In the genomic region with DNA sequence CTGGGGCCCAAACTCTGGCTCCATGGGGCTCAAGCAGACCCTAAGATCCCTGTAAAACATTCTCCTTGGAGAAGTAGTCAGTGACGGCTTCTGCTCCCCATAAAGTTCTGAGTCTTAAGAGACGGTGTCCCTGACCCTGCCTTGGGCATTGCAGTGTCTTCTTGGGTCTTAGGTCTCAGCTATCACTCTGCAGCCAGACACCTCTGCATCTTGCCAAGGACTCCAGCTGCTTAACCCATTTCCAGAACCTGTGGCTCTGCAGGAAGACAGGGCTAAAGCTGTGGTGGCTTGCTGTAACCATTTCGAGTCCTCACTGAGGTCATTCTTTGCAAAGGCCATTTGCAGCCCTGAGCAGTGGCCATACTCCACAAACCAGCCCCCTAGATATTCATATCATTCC, we compare ENCODE assay signal across 25 cellular contexts.
"Had no signal": no experiment of that assay in that cellular context is flagged by ENCODE, and none has a peak within 500 bp of the region (broad histone marks: within the 10 kb centered on the region; RNA-seq: fewer than 3 reads in every experiment).

No MANE protein-coding gene starts in this region.

- DNase-seq: heart right ventricle; islet precursor cell; left ventricle myocardium inferior; mesendoderm; midbrain; mucosa of descending colon; naive thymus-derived CD4-positive, alpha-beta T cell; nucleus accumbens; pancreas; right lobe of liver; stimulated activated CD4-positive, alpha-beta T cell treated with anti-CD3 and anti-CD28 coated beads, Interleukin-15, amount 100 ng/mL, for 24 hours; stimulated activated CD4-positive, alpha-beta T cell treated with anti-CD3 and anti-CD28 coated beads, Interleukin-2, amount 100 ng/mL, for 24 hours; stimulated activated CD4-positive, alpha-beta T cell treated with anti-CD3 and anti-CD28 coated beads, Interleukin-4, amount 100 ng/mL, for 1 hour; stimulated activated naive B cell treated with anti-CD40 and anti-IgM and Interleukin-4, amounts not matched to agents 10 μg/mL and 1 μg/mL and 100 μg/mL, for 72 hours; stimulated activated naive CD8-positive, alpha-beta T cell treated with anti-CD3 and anti-CD28 coated beads, Interleukin-15, Interleukin-2, amounts not matched to agents 100 U/mL and 50 U/mL, for 24 hours; stomach; testis; tibial artery; trophoblast cell; upper lobe of right lung had no signal

- H3K27me3 ChIP-seq: heart right ventricle, hepatocyte, pancreas, right lobe of liver, stomach, testis, tibial artery, upper lobe of right lung had no signal

- H3K27ac ChIP-seq: heart right ventricle, hepatocyte, left ventricle myocardium inferior, pancreas, prostate gland, right lobe of liver, stomach, testis, tibial artery, upper lobe of right lung had no signal

- H3K36me3 ChIP-seq: heart right ventricle, left ventricle myocardium inferior, pancreas, prostate gland, right lobe of liver, stomach, tibial artery, upper lobe of right lung had no signal

- H3K4me3 ChIP-seq: heart right ventricle, hepatocyte, left ventricle myocardium inferior, lung, mucosa of descending colon, pancreas, prostate gland, right lobe of liver, smooth muscle cell, stomach, testis, tibial artery, upper lobe of right lung had no signal

- H3K4me1 ChIP-seq: pancreas, prostate gland, right lobe of liver, testis, upper lobe of right lung had no signal

- H3K9me3 ChIP-seq: heart right ventricle, left ventricle myocardium inferior, mucosa of descending colon, pancreas, prostate gland, right lobe of liver, stomach, testis, tibial artery, upper lobe of right lung had no signal

- ATAC-seq: heart right ventricle; mucosa of descending colon; naive thymus-derived CD4-positive, alpha-beta T cell; natural killer cell treated with Interleukin-12 subunit alpha and Interleukin-12 subunit beta and Interleukin-15 and Interleukin-18, amount 100 ng/mL, for 72 hours; pancreas; right lobe of liver; stimulated activated naive B cell treated with anti-CD40 and anti-IgM and Interleukin-4, amounts not matched to agents 10 μg/mL and 1 μg/mL and 100 μg/mL, for 72 hours; stimulated activated naive CD8-positive, alpha-beta T cell treated with anti-CD3 and anti-CD28 coated beads, Interleukin-15, Interleukin-2, amounts not matched to agents 100 U/mL and 50 U/mL, for 24 hours; upper lobe of right lung had no signal
